Comparison of ENCODE assay signal across 8 cellular contexts in genomic region chr6:44456070-44456965, GRCh38.
DNase-seq lines count a peak whose midpoint lies in the region; ATAC-seq and TF ChIP-seq lines count a peak whose summit lies in the region.

No MANE protein-coding gene starts in this region.

- ATAC-seq in GM21529 (IDR thresholded peaks at IDR 0.05; ENCODE audit: unreplicated experiment) (peak; percentile 84), GM18505 (IDR thresholded peaks at IDR 0.05; ENCODE audit: unreplicated experiment) (no peak)
- peak; percentile 66 to 73 for ATAC-seq in natural killer cell treated with Interleukin-12 subunit alpha and Interleukin-12 subunit beta and Interleukin-15 and Interleukin-18, amount 100 ng/mL, for 72 hours

- no peak for TF ChIP-seq POLR2A in GM18505 (IDR thresholded peaks at IDR 0.05; ENCODE audit: borderline replicate concordance, extremely low read depth, insufficient read depth, insufficient read length)

- H3K27me3 ChIP-seq in WERI-Rb-1 (ENCODE audit: insufficient read depth, low read depth, severe bottlenecking) = no peaks in the 10 kb centered on the region

- H3K4me3 ChIP-seq in WERI-Rb-1 (ENCODE audit: low read depth, low read length) = no peak overlapping the region
- H3K4me3 ChIP-seq in epithelial cell of esophagus (ENCODE audit: low read length) = no peak overlapping the region

- H3K9me3 ChIP-seq in WERI-Rb-1 (ENCODE audit: severe bottlenecking) = no peaks in the 10 kb centered on the region

- DNase-seq in DMS153 treated with DMSO at 0.1 percent for 48 hours (lab: John Stamatoyannopoulos, UW; ENCODE audit: unreplicated experiment) = peak; percentile 4
- DNase-seq in NCI-H1930 (lab: John Stamatoyannopoulos, UW) = peak; percentile 19 to 36
- peak; percentile 61 for DNase-seq in WERI-Rb-1
- DNase-seq in epithelial cell of esophagus (ENCODE audit: low read depth) = peak; percentile 53
- no peak for DNase-seq in natural killer cell treated with Interleukin-12 subunit alpha and Interleukin-12 subunit beta and Interleukin-15 and Interleukin-18, amount 100 ng/mL, for 72 hours (ENCODE audit: low spot score)
- no peak for DNase-seq in globus pallidus (ENCODE audit: low spot score)

- no peak overlapping the region for H3K27ac Mint-ChIP-seq in natural killer cell treated with Interleukin-12 subunit alpha and Interleukin-12 subunit beta and Interleukin-15 and Interleukin-18, amount 100 ng/mL, for 72 hours

- no peak overlapping the region for H3K27ac ChIP-seq in WERI-Rb-1

- no peaks in the 10 kb centered on the region for H3K36me3 Mint-ChIP-seq in natural killer cell treated with Interleukin-12 subunit alpha and Interleukin-12 subunit beta and Interleukin-15 and Interleukin-18, amount 100 ng/mL, for 72 hours

- no peaks in the 10 kb centered on the region for H3K4me1 Mint-ChIP-seq in natural killer cell treated with Interleukin-12 subunit alpha and Interleukin-12 subunit beta and Interleukin-15 and Interleukin-18, amount 100 ng/mL, for 72 hours (ENCODE audit: low read depth in 2 of 2)

- H3K9me3 Mint-ChIP-seq in natural killer cell treated with Interleukin-12 subunit alpha and Interleukin-12 subunit beta and Interleukin-15 and Interleukin-18, amount 100 ng/mL, for 72 hours = no peaks in the 10 kb centered on the region

- H3K27me3 Mint-ChIP-seq in natural killer cell treated with Interleukin-12 subunit alpha and Interleukin-12 subunit beta and Interleukin-15 and Interleukin-18, amount 100 ng/mL, for 72 hours = peaks cover 0 to 5% of the 10 kb centered on the region in 2 donors

- peaks cover 15% of the 10 kb centered on the region for H3K36me3 ChIP-seq in WERI-Rb-1

- peak; percentile 86 for TF ChIP-seq CTCF in WERI-Rb-1 (IDR thresholded peaks at IDR 0.05; ENCODE audit: low read depth, low read length)
- peak; percentile 85 for TF ChIP-seq CTCF in epithelial cell of esophagus (IDR thresholded peaks at IDR 0.05; ENCODE audit: insufficient read depth, low read depth, low read length, missing control alignments)

- H3K4me3 Mint-ChIP-seq in natural killer cell treated with Interleukin-12 subunit alpha and Interleukin-12 subunit beta and Interleukin-15 and Interleukin-18, amount 100 ng/mL, for 72 hours = no peak overlapping the region

Comparison
In these comparisons a context has a peak if more than half of its experiments do, and no peak if none do; other contexts are left out.
1. DNase-seq: peak in DMS153 treated with DMSO at 0.1 percent for 48 hours (single experiment), NCI-H1930 (2 of 2), WERI-Rb-1 (single experiment) and epithelial cell of esophagus (single experiment); none in natural killer cell treated with Interleukin-12 subunit alpha and Interleukin-12 subunit beta and Interleukin-15 and Interleukin-18, amount 100 ng/mL, for 72 hours (single experiment) and globus pallidus (single experiment).